Comparison of ENCODE assay signal across 1 cellular context in the genomic region with DNA sequence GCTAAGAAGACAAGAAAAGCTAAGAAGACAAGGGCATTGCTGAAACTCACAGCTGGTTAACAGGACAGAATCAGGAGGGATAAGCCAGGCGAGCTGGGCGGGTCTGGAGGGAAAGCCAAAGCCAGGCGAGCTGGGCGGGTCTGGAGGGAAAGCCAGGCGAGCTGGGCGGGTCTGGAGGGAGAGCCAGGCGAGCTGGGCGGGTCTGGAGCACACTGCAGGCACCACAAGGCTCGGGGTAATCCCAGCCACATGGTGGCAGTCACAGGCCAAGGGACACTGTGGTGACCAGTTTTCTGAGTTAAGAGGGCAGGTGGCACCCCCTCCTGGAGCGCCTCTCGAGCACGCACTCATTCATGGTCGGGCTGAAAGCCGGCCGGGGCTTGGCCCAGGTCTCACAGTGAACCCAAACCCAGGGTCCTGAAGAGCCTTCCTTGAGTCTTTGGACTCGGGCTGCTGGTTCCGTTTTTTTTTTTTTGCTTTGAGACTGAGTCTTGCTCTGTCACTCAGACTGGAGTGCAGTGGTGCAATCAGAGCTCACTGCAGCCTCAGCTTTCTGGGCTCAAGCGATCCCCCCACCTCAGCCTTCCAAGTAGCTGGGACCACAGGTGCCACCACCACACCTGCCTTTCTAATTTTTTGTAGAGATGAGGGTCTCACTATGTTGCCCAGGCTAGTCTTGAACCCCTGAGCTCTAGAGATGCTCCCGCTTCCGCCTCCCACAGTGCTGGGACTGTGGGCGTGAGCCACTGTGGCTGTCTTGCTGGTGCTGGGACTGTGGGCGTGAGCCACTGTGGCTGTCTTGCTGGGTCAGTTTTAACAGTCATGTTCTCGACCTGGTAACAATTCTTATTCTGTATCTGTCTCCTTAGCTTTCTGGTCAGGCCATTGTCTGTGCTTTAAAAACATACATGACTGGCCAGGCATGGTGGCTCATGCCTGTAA.
TF ChIP-seq lines count a peak whose summit lies in the region.

No MANE protein-coding gene starts in this region.

TF ChIP-seq in SK-N-SH, 30 proteins besides CTCF, POLR2A, EP300 and RAD21 (continued from another document):
- TF ChIP-seq FOXM1 (IDR thresholded peaks at IDR 0.05; ENCODE audit: low read depth) (no peak), RFX5 (IDR thresholded peaks at IDR 0.05; ENCODE audit: low read length) (no peak), RXRA (IDR thresholded peaks at IDR 0.05; ENCODE audit: borderline replicate concordance, low read depth) (no peak), RCOR1 (IDR thresholded peaks at IDR 0.05; ENCODE audit: low read length) (0 out of 2 replicates have a peak, but pooled peaks have one; percentile 40), TAF1 (IDR thresholded peaks at IDR 0.05; ENCODE audit: borderline replicate concordance, low read depth, low read length) (no peak), MEF2A (IDR thresholded peaks at IDR 0.05; ENCODE audit: borderline replicate concordance, low read depth) (no peak), NFIC (IDR thresholded peaks at IDR 0.05; ENCODE audit: borderline replicate concordance) (no peak), SMC3 (IDR thresholded peaks at IDR 0.05; ENCODE audit: low read depth, low read length) (peak; percentile 71)
- TF ChIP-seq, protein P1, sequence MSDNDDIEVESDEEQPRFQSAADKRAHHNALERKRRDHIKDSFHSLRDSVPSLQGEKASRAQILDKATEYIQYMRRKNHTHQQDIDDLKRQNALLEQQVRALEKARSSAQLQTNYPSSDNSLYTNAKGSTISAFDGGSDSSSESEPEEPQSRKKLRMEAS (IDR thresholded peaks at IDR 0.05; ENCODE audit: low read depth), result no peak
- TF ChIP-seq, protein P2, sequence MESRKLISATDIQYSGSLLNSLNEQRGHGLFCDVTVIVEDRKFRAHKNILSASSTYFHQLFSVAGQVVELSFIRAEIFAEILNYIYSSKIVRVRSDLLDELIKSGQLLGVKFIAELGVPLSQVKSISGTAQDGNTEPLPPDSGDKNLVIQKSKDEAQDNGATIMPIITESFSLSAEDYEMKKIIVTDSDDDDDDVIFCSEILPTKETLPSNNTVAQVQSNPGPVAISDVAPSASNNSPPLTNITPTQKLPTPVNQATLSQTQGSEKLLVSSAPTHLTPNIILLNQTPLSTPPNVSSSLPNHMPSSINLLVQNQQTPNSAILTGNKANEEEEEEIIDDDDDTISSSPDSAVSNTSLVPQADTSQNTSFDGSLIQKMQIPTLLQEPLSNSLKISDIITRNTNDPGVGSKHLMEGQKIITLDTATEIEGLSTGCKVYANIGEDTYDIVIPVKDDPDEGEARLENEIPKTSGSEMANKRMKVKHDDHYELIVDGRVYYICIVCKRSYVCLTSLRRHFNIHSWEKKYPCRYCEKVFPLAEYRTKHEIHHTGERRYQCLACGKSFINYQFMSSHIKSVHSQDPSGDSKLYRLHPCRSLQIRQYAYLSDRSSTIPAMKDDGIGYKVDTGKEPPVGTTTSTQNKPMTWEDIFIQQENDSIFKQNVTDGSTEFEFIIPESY (IDR thresholded peaks at IDR 0.05; ENCODE audit: borderline replicate concordance, low read depth), result no peak
- TF ChIP-seq, protein P3, sequence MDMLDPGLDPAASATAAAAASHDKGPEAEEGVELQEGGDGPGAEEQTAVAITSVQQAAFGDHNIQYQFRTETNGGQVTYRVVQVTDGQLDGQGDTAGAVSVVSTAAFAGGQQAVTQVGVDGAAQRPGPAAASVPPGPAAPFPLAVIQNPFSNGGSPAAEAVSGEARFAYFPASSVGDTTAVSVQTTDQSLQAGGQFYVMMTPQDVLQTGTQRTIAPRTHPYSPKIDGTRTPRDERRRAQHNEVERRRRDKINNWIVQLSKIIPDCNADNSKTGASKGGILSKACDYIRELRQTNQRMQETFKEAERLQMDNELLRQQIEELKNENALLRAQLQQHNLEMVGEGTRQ (IDR thresholded peaks at IDR 0.05; ENCODE audit: borderline replicate concordance, low read depth, low read length), result no peak
